In the genomic region with DNA sequence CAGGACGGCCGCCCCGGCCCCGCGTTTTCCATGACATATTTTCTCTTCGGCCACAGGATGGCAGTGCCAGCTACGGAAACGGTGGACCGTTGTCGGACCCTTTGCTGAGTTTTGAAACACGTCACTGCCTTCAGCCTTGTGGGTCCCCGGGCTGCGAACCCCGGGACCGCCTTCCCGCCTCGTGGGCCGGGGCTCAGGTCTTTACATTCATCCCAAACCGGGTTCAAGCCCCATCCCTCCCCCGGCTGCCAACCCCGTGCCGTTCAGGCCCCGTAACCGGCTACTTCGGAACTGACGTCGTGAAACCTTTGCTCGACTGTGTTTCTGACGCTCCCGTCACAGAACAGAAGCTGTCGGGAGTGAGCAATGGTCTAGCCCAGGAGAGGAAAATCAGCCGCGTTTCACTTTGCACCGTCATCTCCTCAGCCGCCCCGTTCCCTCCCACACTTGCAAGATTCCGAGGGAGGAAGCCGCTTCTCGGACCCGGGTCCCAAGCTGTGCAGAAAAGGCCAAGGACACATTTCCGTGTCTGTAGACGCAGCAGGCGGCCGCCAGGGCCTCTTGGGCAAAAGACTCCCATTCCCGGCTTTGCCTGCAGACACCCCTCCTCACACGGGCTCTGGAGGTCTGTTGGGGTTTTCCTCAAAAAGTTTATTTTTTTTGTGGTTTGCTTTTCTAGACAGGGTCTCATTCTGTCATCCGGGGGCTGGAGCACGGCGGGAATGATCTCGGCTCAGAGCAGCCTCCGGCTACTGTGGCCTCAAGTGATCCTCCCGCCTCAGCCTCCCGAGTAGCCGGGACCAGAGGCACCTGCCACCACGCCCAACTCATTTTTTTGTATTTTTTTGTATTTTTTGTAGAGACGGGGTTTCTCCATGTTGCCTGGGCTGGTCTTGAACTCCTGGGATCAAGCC, we compare ENCODE assay signal across 10 cellular contexts. TPM values are rescaled to one million over a fixed set of nuclear protein-coding genes. Genes with fewer than 3 reads are reported as not detected.
A peak's percentile ranks its signal among the peaks of the same experiment; 100 is the strongest.
DNase-seq lines count a peak whose midpoint lies in the region; ATAC-seq and TF ChIP-seq lines count a peak whose summit lies in the region.
"Had no signal": no experiment of that assay in that cellular context is flagged by ENCODE, and none has a peak within 500 bp of the region (broad histone marks: within the 10 kb centered on the region; RNA-seq: fewer than 3 reads in every experiment).

No MANE protein-coding gene starts in this region.

- peak; percentile 52 for ATAC-seq in activated naive CD8-positive, alpha-beta T cell treated with anti-CD3 and anti-CD28 coated beads, Interleukin-2, amount 50 U/mL, for 24 hours
- no peak for ATAC-seq in naive B cell (ENCODE audit: low read depth in 2 of 2)
- no peak for ATAC-seq in HG03159 (IDR thresholded peaks at IDR 0.05; ENCODE audit: unreplicated experiment)
- ATAC-seq in HG03521 (IDR thresholded peaks at IDR 0.05; ENCODE audit: unreplicated experiment) = no peak

- TF ChIP-seq CTCF in HFFc6 (IDR thresholded peaks at IDR 0.05) = peak; percentile 69

- H3K27me3 Mint-ChIP-seq in HFFc6 (ENCODE audit: insufficient read depth) (no peaks in the 10 kb centered on the region), naive B cell (peaks cover 9 to 47% (median 23%) of the 10 kb centered on the region in 3 donors)
- peaks cover 16% of the 10 kb centered on the region for H3K27me3 Mint-ChIP-seq in activated naive CD8-positive, alpha-beta T cell treated with anti-CD3 and anti-CD28 coated beads, Interleukin-2, amount 50 U/mL, for 24 hours

- H3K4me1 Mint-ChIP-seq in HFFc6 (ENCODE audit: low read depth) = peaks cover 11% of the 10 kb centered on the region
- peaks cover 5% of the 10 kb centered on the region for H3K4me1 Mint-ChIP-seq in activated naive CD8-positive, alpha-beta T cell treated with anti-CD3 and anti-CD28 coated beads, Interleukin-2, amount 50 U/mL, for 24 hours
- peaks cover 0 to 9% (median 7%) of the 10 kb centered on the region in 3 donors for H3K4me1 Mint-ChIP-seq in naive B cell

- peak overlapping the region; percentile 93 for H3K27ac Mint-ChIP-seq in HFFc6
- no peak overlapping the region for H3K27ac Mint-ChIP-seq in activated naive CD8-positive, alpha-beta T cell treated with anti-CD3 and anti-CD28 coated beads, Interleukin-2, amount 50 U/mL, for 24 hours
- H3K27ac Mint-ChIP-seq in naive B cell = no peak overlapping the region

- DNase-seq in AG20443 (ENCODE audit: low spot score) (peak; percentile 50), HFFc6 (peak; percentile 49), naive B cell (no peak), NCI-H345 treated with DMSO at 0.1 percent for 48 hours (lab: John Stamatoyannopoulos, UW; ENCODE audit: unreplicated experiment) (no peak), cerebellar nuclear complex (lab: John Stamatoyannopoulos, UW) (no peak)
- DNase-seq in activated naive CD8-positive, alpha-beta T cell treated with anti-CD3 and anti-CD28 coated beads, Interleukin-2, amount 50 U/mL, for 24 hours = peak; percentile 21
- DNase-seq: activated effector memory CD4-positive, alpha-beta T cell treated with anti-CD3 and anti-CD28 coated beads, Interleukin-2, amount 50 U/mL, for 16 hours; NCI-H1105 had no signal

- H3K36me3 Mint-ChIP-seq in HFFc6 (ENCODE audit: low read depth) = no peaks in the 10 kb centered on the region
- no peaks in the 10 kb centered on the region for H3K36me3 Mint-ChIP-seq in activated naive CD8-positive, alpha-beta T cell treated with anti-CD3 and anti-CD28 coated beads, Interleukin-2, amount 50 U/mL, for 24 hours (ENCODE audit: low read depth)
- peaks cover 0 to 6% of the 10 kb centered on the region in 2 donors for H3K36me3 Mint-ChIP-seq in naive B cell

- H3K9me3 Mint-ChIP-seq in HFFc6 = peaks cover 4% of the 10 kb centered on the region
- H3K9me3 Mint-ChIP-seq in activated naive CD8-positive, alpha-beta T cell treated with anti-CD3 and anti-CD28 coated beads, Interleukin-2, amount 50 U/mL, for 24 hours = no peaks in the 10 kb centered on the region
- peaks cover 0 to 1% (median 0%) of the 10 kb centered on the region in 7 donors for H3K9me3 Mint-ChIP-seq in naive B cell

- peak overlapping the region; percentile 93 for H3K4me3 Mint-ChIP-seq in HFFc6
- H3K4me3 Mint-ChIP-seq in activated naive CD8-positive, alpha-beta T cell treated with anti-CD3 and anti-CD28 coated beads, Interleukin-2, amount 50 U/mL, for 24 hours = peak overlapping the region; percentile 52
- peak overlapping the region in 6 of 8 donors; percentile 21 to 66 (median 52) for H3K4me3 Mint-ChIP-seq in naive B cell

RNA-seq across cellular contexts. Expression of a gene that starts 41.4 kb away (rescaled TPM):
- 10 to 100 TPM; 11.7 to 20.5 (median 13.9) TPM for total RNA-seq in HFFc6 (2021; fragmentation: NEBNext Ultra II Directional; extraction: Animal tissue kit (Norgen Biotek cat#: 25700))
- 10 to 100 TPM in 4 of 6 donors, 1 to 10 TPM in 2; 8.3 to 17.4 (median 12.4) TPM for polyA plus RNA-seq in naive B cell (ENCODE audit: low read depth in 6 of 6)

Comparison
In these comparisons a context has a peak if more than half of its experiments do, and no peak if none do; other contexts are left out.
1. DNase-seq: peak in AG20443 (single experiment), HFFc6 (single experiment) and activated naive CD8-positive, alpha-beta T cell treated with anti-CD3 and anti-CD28 coated beads, Interleukin-2, amount 50 U/mL, for 24 hours (single experiment); none in naive B cell (single experiment), NCI-H345 treated with DMSO at 0.1 percent for 48 hours (single experiment) and cerebellar nuclear complex (0 of 2).
2. Peak in every context shown above with its lines, with median percentiles within 50 percentile points of each other: H3K4me3 Mint-ChIP-seq.